ENCODE assay signal across 2 cellular contexts in the genomic region with DNA sequence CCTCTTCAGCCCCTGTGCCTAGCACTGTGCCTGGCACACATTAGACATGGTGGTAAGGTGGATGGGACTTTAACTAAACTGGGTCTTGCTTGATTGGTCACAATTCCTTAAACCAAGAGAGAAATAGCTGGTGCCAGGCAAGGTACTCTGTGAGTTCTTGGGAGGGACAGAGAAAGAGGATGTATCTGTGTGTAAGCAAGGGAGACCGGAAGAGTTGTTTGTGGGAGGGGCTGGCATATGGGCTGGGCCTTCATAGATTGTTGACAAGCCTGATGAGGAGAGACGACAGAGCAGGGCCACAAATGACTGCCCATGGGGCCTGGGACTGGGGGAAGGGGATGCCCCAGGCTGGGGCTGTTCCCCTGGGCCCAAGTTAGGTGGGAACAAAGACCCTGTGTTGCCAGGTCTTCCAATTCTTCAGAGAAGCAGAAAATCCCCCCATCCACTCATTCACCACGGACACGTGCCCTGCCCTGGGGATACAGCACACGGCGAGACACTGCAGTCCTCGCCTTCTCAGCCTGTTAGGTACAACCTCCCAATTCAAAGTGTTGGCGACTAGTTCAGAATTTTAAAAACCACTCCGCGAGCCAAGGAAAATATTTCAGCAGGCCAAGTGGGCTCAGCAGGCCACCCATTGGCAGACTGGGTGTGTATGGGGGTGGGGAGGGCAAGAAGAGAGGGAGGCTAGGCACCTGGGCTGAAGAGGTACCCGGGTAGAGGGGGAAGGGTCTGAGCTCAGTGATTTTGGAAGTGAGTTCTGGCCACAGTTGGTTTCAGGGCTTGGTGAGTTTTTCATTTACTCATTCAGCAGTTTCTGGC.
A peak's percentile ranks its signal among the peaks of the same experiment; 100 is the strongest.
TF ChIP-seq lines count a peak whose summit lies in the region.

No MANE protein-coding gene starts in this region.

TF ChIP-seq in IMR-90, 13 proteins besides CTCF, POLR2A, EP300 and RAD21:
- TF ChIP-seq NFE2L2 (IDR thresholded peaks at IDR 0.05; ENCODE audit: low read depth, low read length) = no peak
- TF ChIP-seq CHD1 (IDR thresholded peaks at IDR 0.05; ENCODE audit: low read depth, low read length) = no peak
- TF ChIP-seq MXI1 (IDR thresholded peaks at IDR 0.05; ENCODE audit: borderline replicate concordance, low read depth, low read length) = no peak

TF ChIP-seq in GM12878, 131 proteins besides CTCF, POLR2A, EP300 and RAD21:
- TF ChIP-seq PAX5 (IDR thresholded peaks at IDR 0.05; ENCODE audit: borderline replicate concordance, low read depth, low read length) = no peak
- no peak for TF ChIP-seq FOXM1 (IDR thresholded peaks at IDR 0.05; ENCODE audit: low read depth, low read length)
- TF ChIP-seq MTA3 (IDR thresholded peaks at IDR 0.05; ENCODE audit: borderline replicate concordance, low read length) = no peak
- TF ChIP-seq RAD51 (IDR thresholded peaks at IDR 0.05) = no peak
- TF ChIP-seq RBBP5 (conservative IDR thresholded peaks at IDR 0.05) = no peak
- TF ChIP-seq BHLHE40 (IDR thresholded peaks at IDR 0.05; ENCODE audit: borderline replicate concordance in 1 of 2, low read depth in 2 of 2, low read length in 1 of 2) = peak in 1 of 2 experiments; percentile 5; a peak in 1 of 4 replicates
- TF ChIP-seq ASH2L (IDR thresholded peaks at IDR 0.05; ENCODE audit: borderline replicate concordance, low read depth) = no peak
